ENCODE assay signal across 8 cellular contexts in the genomic region with DNA sequence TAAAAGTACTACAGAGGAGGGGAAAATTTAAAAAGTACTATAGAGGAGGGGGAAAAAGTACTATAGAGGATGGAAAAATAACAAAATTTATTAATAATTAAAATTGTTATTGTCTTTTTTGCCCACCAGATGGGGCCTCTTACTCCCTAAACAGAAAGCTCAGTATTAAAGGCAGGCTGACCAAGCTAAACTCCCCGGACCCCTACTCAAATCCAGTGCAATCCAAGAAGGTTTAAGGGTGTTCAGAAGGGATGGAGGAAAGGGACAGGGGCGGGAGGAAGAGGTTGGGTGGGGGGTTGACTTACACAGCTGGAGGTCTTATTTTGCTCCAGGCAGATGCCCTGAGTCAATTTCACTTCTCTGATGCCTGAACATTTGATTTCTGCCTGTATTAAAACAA. TPM values are rescaled to one million over a fixed set of nuclear protein-coding genes. Genes with fewer than 3 reads are reported as not detected.
DNase-seq lines count a peak whose midpoint lies in the region; ATAC-seq and TF ChIP-seq lines count a peak whose summit lies in the region.

No MANE protein-coding gene starts in this region.

- H3K9me3 ChIP-seq in left ventricle myocardium inferior (replicated peaks): no peaks in the 10 kb centered on the region
- no peaks in the 10 kb centered on the region for H3K9me3 ChIP-seq in adipocyte (ENCODE audit: control insufficient read depth, low read length)
- H3K9me3 ChIP-seq in liver (ENCODE audit: control insufficient read depth in 4 of 4, low read length in 3 of 4): no peaks in the 10 kb centered on the region

- H3K9me3 Mint-ChIP-seq in activated naive CD4-positive, alpha-beta T cell treated with anti-CD3 and anti-CD28 coated beads, Interleukin-2, amount 50 U/mL, for 72 hours: no peaks in the 10 kb centered on the region
- no peaks in the 10 kb centered on the region for H3K9me3 Mint-ChIP-seq in nephron progenitor cell

- ATAC-seq in Right ventricle myocardium inferior: no peak
- no peak for ATAC-seq in activated naive CD4-positive, alpha-beta T cell treated with anti-CD3 and anti-CD28 coated beads, Interleukin-2, amount 50 U/mL, for 72 hours

- DNase-seq in left ventricle myocardium inferior (no peak), Right ventricle myocardium inferior (ENCODE audit: missing footprints) (no peak), adipocyte (ENCODE audit: low read depth) (peak; percentile 56), nephron progenitor cell (no peak), caudate nucleus (lab: John Stamatoyannopoulos, UW) (no peak)
- DNase-seq in activated naive CD4-positive, alpha-beta T cell treated with anti-CD3 and anti-CD28 coated beads, Interleukin-2, amount 50 U/mL, for 72 hours (ENCODE audit: low spot score in 2 of 2): no peak
- no peak for DNase-seq in activated effector memory CD4-positive, alpha-beta T cell treated with anti-CD3 and anti-CD28 coated beads, Interleukin-2, amount 50 U/mL, for 16 hours

- H3K9ac ChIP-seq in adipocyte (ENCODE audit: low read length) (no peak overlapping the region), liver (ENCODE audit: low read depth in 1 of 2, low read length in 2 of 2) (peak overlapping the region in 1 of 2 donors; percentile 0)

- H3K27ac ChIP-seq in left ventricle myocardium inferior (replicated peaks) (peak overlapping the region; percentile 95), liver (ENCODE audit: low read depth in 1 of 2, low read length in 2 of 2) (no peak overlapping the region), caudate nucleus (ENCODE audit: low read depth, low read length) (no peak overlapping the region)

- H3K27ac Mint-ChIP-seq in activated naive CD4-positive, alpha-beta T cell treated with anti-CD3 and anti-CD28 coated beads, Interleukin-2, amount 50 U/mL, for 72 hours: no peak overlapping the region
- H3K27ac Mint-ChIP-seq in nephron progenitor cell: no peak overlapping the region

- H3K4me1 Mint-ChIP-seq in nephron progenitor cell: peaks cover 9% of the 10 kb centered on the region

- no peaks in the 10 kb centered on the region for H3K36me3 Mint-ChIP-seq in activated naive CD4-positive, alpha-beta T cell treated with anti-CD3 and anti-CD28 coated beads, Interleukin-2, amount 50 U/mL, for 72 hours
- H3K36me3 Mint-ChIP-seq in nephron progenitor cell (ENCODE audit: low read depth): no peaks in the 10 kb centered on the region

- H3K4me1 ChIP-seq in left ventricle myocardium inferior: peaks cover 98% of the 10 kb centered on the region
- H3K4me1 ChIP-seq in adipocyte (ENCODE audit: control insufficient read depth, insufficient read depth, low read length): peaks cover 7% of the 10 kb centered on the region
- H3K4me1 ChIP-seq in liver (ENCODE audit: control insufficient read depth in 4 of 4, insufficient read depth in 4 of 4, low read length in 3 of 4): no peaks in the 10 kb centered on the region

- H3K36me3 ChIP-seq in left ventricle myocardium inferior (peaks cover 27% of the 10 kb centered on the region), adipocyte (ENCODE audit: control insufficient read depth, insufficient read depth, low read length, severe bottlenecking) (no peaks in the 10 kb centered on the region), liver (ENCODE audit: control insufficient read depth in 4 of 4, insufficient read depth in 3 of 4, low read depth in 1 of 4, low read length in 3 of 4) (no peaks in the 10 kb centered on the region)

- intact Hi-C loops in left ventricle myocardium inferior (cut with micrococcal nuclease): no loop called here
- intact Hi-C loops in Right ventricle myocardium inferior (cut with DNase I): no loop called here

- WGBS in liver: 53% methylated on average over 2 of the region's 2 CpGs

- no peak overlapping the region for H3K4me3 ChIP-seq in left ventricle myocardium inferior
- no peak overlapping the region for H3K4me3 ChIP-seq in adipocyte (ENCODE audit: low read length)
- H3K4me3 ChIP-seq in liver (ENCODE audit: low read depth in 1 of 3, low read length in 3 of 3): no peak overlapping the region

- TF ChIP-seq CTCF in left ventricle myocardium inferior (IDR thresholded peaks at IDR 0.05; ENCODE audit: borderline replicate concordance) (peak; percentile 57), liver (IDR thresholded peaks at IDR 0.05; ENCODE audit: low read depth, low read length, missing input control) (no peak), nephron progenitor cell (IDR thresholded peaks at IDR 0.05) (no peak)

- H3K27me3 Mint-ChIP-seq in nephron progenitor cell (ENCODE audit: low read depth, poor library complexity): peaks cover 24% of the 10 kb centered on the region

- peak; percentile 47 to 61 for TF ChIP-seq RAD21 in liver (IDR thresholded peaks at IDR 0.05)

- H3K27me3 ChIP-seq in left ventricle myocardium inferior (ENCODE audit: low read depth) (no peaks in the 10 kb centered on the region), adipocyte (replicated peaks; ENCODE audit: control insufficient read depth, insufficient read depth, low read length) (no peaks in the 10 kb centered on the region), liver (ENCODE audit: control insufficient read depth in 4 of 4, insufficient read depth in 4 of 4, low read length in 3 of 4) (no peaks in the 10 kb centered on the region)

- H3K4me3 Mint-ChIP-seq in nephron progenitor cell: no peak overlapping the region

TF ChIP-seq in liver, 16 proteins besides CTCF, POLR2A, EP300 and RAD21:
- TF ChIP-seq, protein P1, sequence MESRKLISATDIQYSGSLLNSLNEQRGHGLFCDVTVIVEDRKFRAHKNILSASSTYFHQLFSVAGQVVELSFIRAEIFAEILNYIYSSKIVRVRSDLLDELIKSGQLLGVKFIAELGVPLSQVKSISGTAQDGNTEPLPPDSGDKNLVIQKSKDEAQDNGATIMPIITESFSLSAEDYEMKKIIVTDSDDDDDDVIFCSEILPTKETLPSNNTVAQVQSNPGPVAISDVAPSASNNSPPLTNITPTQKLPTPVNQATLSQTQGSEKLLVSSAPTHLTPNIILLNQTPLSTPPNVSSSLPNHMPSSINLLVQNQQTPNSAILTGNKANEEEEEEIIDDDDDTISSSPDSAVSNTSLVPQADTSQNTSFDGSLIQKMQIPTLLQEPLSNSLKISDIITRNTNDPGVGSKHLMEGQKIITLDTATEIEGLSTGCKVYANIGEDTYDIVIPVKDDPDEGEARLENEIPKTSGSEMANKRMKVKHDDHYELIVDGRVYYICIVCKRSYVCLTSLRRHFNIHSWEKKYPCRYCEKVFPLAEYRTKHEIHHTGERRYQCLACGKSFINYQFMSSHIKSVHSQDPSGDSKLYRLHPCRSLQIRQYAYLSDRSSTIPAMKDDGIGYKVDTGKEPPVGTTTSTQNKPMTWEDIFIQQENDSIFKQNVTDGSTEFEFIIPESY (IDR thresholded peaks at IDR 0.05): no peak
- TF ChIP-seq NR2F2 (IDR thresholded peaks at IDR 0.05): no peak
- TF ChIP-seq FOXA1 (IDR thresholded peaks at IDR 0.05): no peak
- TF ChIP-seq YY1 (IDR thresholded peaks at IDR 0.05): no peak
- TF ChIP-seq RXRA (IDR thresholded peaks at IDR 0.05): no peak
- TF ChIP-seq TAF1 (conservative IDR thresholded peaks at IDR 0.05): no peak
- TF ChIP-seq HNF4G (IDR thresholded peaks at IDR 0.05): no peak
- TF ChIP-seq JUND (IDR thresholded peaks at IDR 0.05): no peak
- TF ChIP-seq, protein P2, sequence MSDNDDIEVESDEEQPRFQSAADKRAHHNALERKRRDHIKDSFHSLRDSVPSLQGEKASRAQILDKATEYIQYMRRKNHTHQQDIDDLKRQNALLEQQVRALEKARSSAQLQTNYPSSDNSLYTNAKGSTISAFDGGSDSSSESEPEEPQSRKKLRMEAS (IDR thresholded peaks at IDR 0.05): no peak
- TF ChIP-seq GABPA (IDR thresholded peaks at IDR 0.05 in 1 of 2, conservative IDR thresholded peaks at IDR 0.05 in 1 of 2): no peak
- TF ChIP-seq EGR1 (IDR thresholded peaks at IDR 0.05; ENCODE audit: low read depth in 2 of 2): no peak
- TF ChIP-seq HNF4A (conservative IDR thresholded peaks at IDR 0.05): no peak
- TF ChIP-seq, protein P3, sequence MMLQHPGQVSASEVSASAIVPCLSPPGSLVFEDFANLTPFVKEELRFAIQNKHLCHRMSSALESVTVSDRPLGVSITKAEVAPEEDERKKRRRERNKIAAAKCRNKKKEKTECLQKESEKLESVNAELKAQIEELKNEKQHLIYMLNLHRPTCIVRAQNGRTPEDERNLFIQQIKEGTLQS (IDR thresholded peaks at IDR 0.05): no peak
- TF ChIP-seq, protein P4, sequence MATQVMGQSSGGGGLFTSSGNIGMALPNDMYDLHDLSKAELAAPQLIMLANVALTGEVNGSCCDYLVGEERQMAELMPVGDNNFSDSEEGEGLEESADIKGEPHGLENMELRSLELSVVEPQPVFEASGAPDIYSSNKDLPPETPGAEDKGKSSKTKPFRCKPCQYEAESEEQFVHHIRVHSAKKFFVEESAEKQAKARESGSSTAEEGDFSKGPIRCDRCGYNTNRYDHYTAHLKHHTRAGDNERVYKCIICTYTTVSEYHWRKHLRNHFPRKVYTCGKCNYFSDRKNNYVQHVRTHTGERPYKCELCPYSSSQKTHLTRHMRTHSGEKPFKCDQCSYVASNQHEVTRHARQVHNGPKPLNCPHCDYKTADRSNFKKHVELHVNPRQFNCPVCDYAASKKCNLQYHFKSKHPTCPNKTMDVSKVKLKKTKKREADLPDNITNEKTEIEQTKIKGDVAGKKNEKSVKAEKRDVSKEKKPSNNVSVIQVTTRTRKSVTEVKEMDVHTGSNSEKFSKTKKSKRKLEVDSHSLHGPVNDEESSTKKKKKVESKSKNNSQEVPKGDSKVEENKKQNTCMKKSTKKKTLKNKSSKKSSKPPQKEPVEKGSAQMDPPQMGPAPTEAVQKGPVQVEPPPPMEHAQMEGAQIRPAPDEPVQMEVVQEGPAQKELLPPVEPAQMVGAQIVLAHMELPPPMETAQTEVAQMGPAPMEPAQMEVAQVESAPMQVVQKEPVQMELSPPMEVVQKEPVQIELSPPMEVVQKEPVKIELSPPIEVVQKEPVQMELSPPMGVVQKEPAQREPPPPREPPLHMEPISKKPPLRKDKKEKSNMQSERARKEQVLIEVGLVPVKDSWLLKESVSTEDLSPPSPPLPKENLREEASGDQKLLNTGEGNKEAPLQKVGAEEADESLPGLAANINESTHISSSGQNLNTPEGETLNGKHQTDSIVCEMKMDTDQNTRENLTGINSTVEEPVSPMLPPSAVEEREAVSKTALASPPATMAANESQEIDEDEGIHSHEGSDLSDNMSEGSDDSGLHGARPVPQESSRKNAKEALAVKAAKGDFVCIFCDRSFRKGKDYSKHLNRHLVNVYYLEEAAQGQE (IDR thresholded peaks at IDR 0.05): no peak
- no peak for TF ChIP-seq SP1 (IDR thresholded peaks at IDR 0.05)
- no peak for TF ChIP-seq FOXA2 (IDR thresholded peaks at IDR 0.05)

RNA-seq across cellular contexts. Expression of a gene that starts 13.7 kb away (rescaled TPM):
- total RNA-seq in left ventricle myocardium inferior (69.6 TPM), Right ventricle myocardium inferior (84.8 TPM), liver (1 to 10 TPM; 1.5 TPM)
- 1 to 10 TPM; 2.0 to 4.0 TPM for polyA plus RNA-seq in liver
- under 1 TPM; 0.07 to 0.16 TPM for total RNA-seq in activated naive CD4-positive, alpha-beta T cell treated with anti-CD3 and anti-CD28 coated beads, Interleukin-2, amount 50 U/mL, for 72 hours

Comparison
In these comparisons a context has a peak if more than half of its experiments do, and no peak if none do; other contexts are left out.
1. RNA of a gene that starts 13.7 kb away (total RNA-seq): 84.8 TPM in Right ventricle myocardium inferior (single experiment) and 69.6 TPM in left ventricle myocardium inferior (single experiment); 1.5 TPM in liver and 0.07 to 0.16 TPM in activated naive CD4-positive, alpha-beta T cell treated with anti-CD3 and anti-CD28 coated beads, Interleukin-2, amount 50 U/mL, for 72 hours; every median in the first group is over 10 times any median in the second.